In genomic region chr22:42939941-42940653, GRCh38 we compare ENCODE assay signal across 10 cellular contexts.
A peak's percentile ranks its signal among the peaks of the same experiment; 100 is the strongest.
DNase-seq lines count a peak whose midpoint lies in the region; FAIRE-seq and TF ChIP-seq lines count a peak whose summit lies in the region.
"Had no signal": no experiment of that assay in that cellular context is flagged by ENCODE, and none has a peak within 500 bp of the region (broad histone marks: within the 10 kb centered on the region; RNA-seq: fewer than 3 reads in every experiment).

No MANE protein-coding gene starts in this region.

- H3K9me3 ChIP-seq in tibial artery, result no peaks in the 10 kb centered on the region

- no peak overlapping the region for H3K4me3 ChIP-seq in astrocyte of the spinal cord (ENCODE audit: low read depth, low read length)
- no peak overlapping the region for H3K4me3 ChIP-seq in tibial artery
- H3K4me3 ChIP-seq: cardiac muscle cell had no signal

- H3K36me3 ChIP-seq in tibial artery, result no peaks in the 10 kb centered on the region
- H3K36me3 ChIP-seq: cardiac muscle cell had no signal

- CTCF ChIA-PET in activated CD4-positive, alpha-beta T cell treated with anti-CD3 and anti-CD28 coated beads, Interleukin-2, amount 10 ng/mL, durations not matched to agents 7 days and 5 days (lab: Charles Lee), result no interaction called here

- DNase-seq in HTR-8/SVneo (ENCODE audit: insufficient read length, low spot score), result peak; percentile 62
- peak; percentile 90 for DNase-seq in astrocyte of the spinal cord (ENCODE audit: low read depth, low spot score)
- DNase-seq in kidney glomerular epithelial cell (lab: John Stamatoyannopoulos, UW), result peak; percentile 77
- peak in 1 of 2 donors; percentile 77 for DNase-seq in tibial artery
- DNase-seq in D721Med (ENCODE audit: insufficient read length, low spot score), result no peak
- DNase-seq in GM20000 (ENCODE audit: low spot score), result no peak
- no peak for DNase-seq in activated CD4-positive, alpha-beta T cell treated with anti-CD3 and anti-CD28 coated beads, Interleukin-2, amount 10 ng/mL, durations not matched to agents 7 days and 5 days

- H3K27ac ChIP-seq in tibial artery, result peak overlapping the region; percentile 95 to 96
- H3K27ac ChIP-seq: cardiac muscle cell, HL-60 had no signal

- H3K4me3 Mint-ChIP-seq in activated CD4-positive, alpha-beta T cell treated with anti-CD3 and anti-CD28 coated beads, Interleukin-2, amount 10 ng/mL, durations not matched to agents 7 days and 5 days, result no peak overlapping the region
- H3K4me3 Mint-ChIP-seq: stimulated activated naive CD8-positive, alpha-beta T cell treated with anti-CD3 and anti-CD28 coated beads, Interleukin-15, Interleukin-2, amounts not matched to agents 100 ng/mL and 50 ng/mL, for 24 hours had no signal

- no peak for TF ChIP-seq CTCF in astrocyte of the spinal cord (IDR thresholded peaks at IDR 0.05; ENCODE audit: low read depth, low read length)
- TF ChIP-seq CTCF in tibial artery (IDR thresholded peaks at IDR 0.05), result no peak
- TF ChIP-seq CTCF in D721Med (IDR thresholded peaks at IDR 0.05; ENCODE audit: insufficient read depth, missing control alignments), result no peak
- no peak for TF ChIP-seq CTCF in GM20000 (IDR thresholded peaks at IDR 0.05; ENCODE audit: extremely low read depth, missing control alignments)

- in situ Hi-C loops in astrocyte of the spinal cord (cut with HindIII; ENCODE audit: low sequenced_read_pairs), result no loop called here

- H3K27me3 Mint-ChIP-seq in activated CD4-positive, alpha-beta T cell treated with anti-CD3 and anti-CD28 coated beads, Interleukin-2, amount 10 ng/mL, durations not matched to agents 7 days and 5 days, result no peaks in the 10 kb centered on the region
- H3K27me3 Mint-ChIP-seq: stimulated activated naive CD8-positive, alpha-beta T cell treated with anti-CD3 and anti-CD28 coated beads, Interleukin-15, Interleukin-2, amounts not matched to agents 100 ng/mL and 50 ng/mL, for 24 hours had no signal

- no peaks in the 10 kb centered on the region for H3K27me3 ChIP-seq in tibial artery
- H3K27me3 ChIP-seq: cardiac muscle cell had no signal

- intact Hi-C loops in tibial artery (cut with DNase I; ENCODE audit: low total_unique reads), result no loop called here

- no peak for FAIRE-seq in HTR-8/SVneo (lab: Jason Lieb, UNC)
- no peak for FAIRE-seq in D721Med (lab: Jason Lieb, UNC)

- peaks cover 32% of the 10 kb centered on the region for H3K4me1 Mint-ChIP-seq in activated CD4-positive, alpha-beta T cell treated with anti-CD3 and anti-CD28 coated beads, Interleukin-2, amount 10 ng/mL, durations not matched to agents 7 days and 5 days

- peaks cover 0 to 100% (median 96%) of the 10 kb centered on the region in 4 donors for H3K4me1 ChIP-seq in tibial artery

- no peaks in the 10 kb centered on the region for H3K9me3 Mint-ChIP-seq in activated CD4-positive, alpha-beta T cell treated with anti-CD3 and anti-CD28 coated beads, Interleukin-2, amount 10 ng/mL, durations not matched to agents 7 days and 5 days
- H3K9me3 Mint-ChIP-seq: stimulated activated naive CD8-positive, alpha-beta T cell treated with anti-CD3 and anti-CD28 coated beads, Interleukin-15, Interleukin-2, amounts not matched to agents 100 ng/mL and 50 ng/mL, for 24 hours had no signal

- H3K27ac Mint-ChIP-seq in activated CD4-positive, alpha-beta T cell treated with anti-CD3 and anti-CD28 coated beads, Interleukin-2, amount 10 ng/mL, durations not matched to agents 7 days and 5 days, result no peak overlapping the region
- H3K27ac Mint-ChIP-seq: stimulated activated naive CD8-positive, alpha-beta T cell treated with anti-CD3 and anti-CD28 coated beads, Interleukin-15, Interleukin-2, amounts not matched to agents 100 ng/mL and 50 ng/mL, for 24 hours had no signal

- POLR2A ChIA-PET in activated CD4-positive, alpha-beta T cell treated with anti-CD3 and anti-CD28 coated beads, Interleukin-2, amount 10 ng/mL, durations not matched to agents 7 days and 5 days (lab: Charles Lee), result no interaction called here

- H3K36me3 Mint-ChIP-seq in activated CD4-positive, alpha-beta T cell treated with anti-CD3 and anti-CD28 coated beads, Interleukin-2, amount 10 ng/mL, durations not matched to agents 7 days and 5 days (ENCODE audit: low read depth), result no peaks in the 10 kb centered on the region

Comparison
In these comparisons a context has a peak if more than half of its experiments do, and no peak if none do; other contexts are left out.
1. DNase-seq: peak in HTR-8/SVneo (single experiment), astrocyte of the spinal cord (single experiment) and kidney glomerular epithelial cell (single experiment); none in D721Med (single experiment), GM20000 (single experiment) and activated CD4-positive, alpha-beta T cell treated with anti-CD3 and anti-CD28 coated beads, Interleukin-2, amount 10 ng/mL, durations not matched to agents 7 days and 5 days (single experiment).